8 cellular contexts compared by ENCODE assay signal in genomic region chr6:158207452-158207788, GRCh38. TPM values are rescaled to one million over a fixed set of nuclear protein-coding genes. Genes with fewer than 3 reads are reported as not detected.
A peak's percentile ranks its signal among the peaks of the same experiment; 100 is the strongest.
DNase-seq lines count a peak whose midpoint lies in the region; ATAC-seq and TF ChIP-seq lines count a peak whose summit lies in the region.

No MANE protein-coding gene starts in this region.

- intact Hi-C loops in thyroid gland (cut with DNase I): no loop called here

- no peak for TF ChIP-seq CTCF in thyroid gland (IDR thresholded peaks at IDR 0.05)

- no peak overlapping the region for H3K4me3 ChIP-seq in thyroid gland (replicated peaks in 1 of 3)

- in situ Hi-C loops in SK-MEL-5 (cut with HindIII; ENCODE audit: low pct_unique_long_range_greater_than_20kb, low sequenced_read_pairs): no loop called here

- no peaks in the 10 kb centered on the region for H3K36me3 ChIP-seq in thyroid gland

- no peak overlapping the region for H3K27ac ChIP-seq in thyroid gland

- ATAC-seq in GM18873 (IDR thresholded peaks at IDR 0.05; ENCODE audit: low FRiP score, unreplicated experiment) (peak; percentile 98), HG02623 (IDR thresholded peaks at IDR 0.05; ENCODE audit: unreplicated experiment) (peak; percentile 79)

- no peaks in the 10 kb centered on the region for H3K9me3 ChIP-seq in thyroid gland

- DNase-seq in SK-MEL-5 (ENCODE audit: low read depth, low spot score) (peak; percentile 31), lung microvascular endothelial cell (ENCODE audit: low read depth in 2 of 2) (peak; percentile 88 to 91), thyroid gland (no peak), AG08395 (ENCODE audit: low spot score) (no peak), NCI-H2081 (lab: John Stamatoyannopoulos, UW) (no peak), NCI-H526 treated with DMSO at 0.1 percent for 48 hours (lab: John Stamatoyannopoulos, UW) (no peak)

- no peak for TF ChIP-seq POLR2A in thyroid gland (IDR thresholded peaks at IDR 0.05)

- 32 to 41% methylated on average over 3 of the region's 3 CpGs for WGBS in thyroid gland, 2 donors

- H3K4me1 ChIP-seq in thyroid gland: peaks cover 2 to 9% of the 10 kb centered on the region in 2 donors

- no peaks in the 10 kb centered on the region for H3K27me3 ChIP-seq in thyroid gland

RNA-seq across cellular contexts. Expression of gene GTF2H5, which starts 39.3 kb away (rescaled TPM):
- 8.7 and 9.7 TPM in 2 replicates for total RNA-seq in SK-MEL-5 (2014; rRNA removed; shearing (Covaris generic))
- polyA plus RNA-seq in SK-MEL-5 (2015; cell fraction: cytosol; rRNA removed): 3.1 and 3.7 TPM in 2 replicates
- 3.4 and 3.9 TPM in 2 replicates for polyA plus RNA-seq in SK-MEL-5 (2015; cell fraction: nucleus; rRNA removed)
- 3.5 and 4.0 TPM in 2 replicates for total RNA-seq in lung microvascular endothelial cell
- total RNA-seq in thyroid gland: 1 to 10 TPM; 2.7 to 5.1 (median 4.5) TPM

RNA-seq across cellular contexts. Expression of gene SERAC1, which starts 39.4 kb away (rescaled TPM):
- 6.6 and 6.7 TPM in 2 replicates for total RNA-seq in SK-MEL-5 (2014; rRNA removed; shearing (Covaris generic))
- polyA plus RNA-seq in SK-MEL-5 (2015; cell fraction: cytosol; rRNA removed): 5.2 and 7.0 TPM in 2 replicates
- polyA plus RNA-seq in SK-MEL-5 (2015; cell fraction: nucleus; rRNA removed): 11.1 and 11.9 TPM in 2 replicates
- 7.8 and 13.9 TPM in 2 replicates for total RNA-seq in lung microvascular endothelial cell
- total RNA-seq in thyroid gland: 10 to 100 TPM; 14.9 to 17.6 (median 17.0) TPM

Comparison
In these comparisons a context has a peak if more than half of its experiments do, and no peak if none do; other contexts are left out.
1. DNase-seq: peak in SK-MEL-5 (single experiment) and lung microvascular endothelial cell (2 of 2); none in thyroid gland (0 of 2), AG08395 (single experiment), NCI-H2081 (0 of 2) and NCI-H526 treated with DMSO at 0.1 percent for 48 hours (single experiment).